Comparison of ENCODE assay signal across 8 cellular contexts in the genomic region with DNA sequence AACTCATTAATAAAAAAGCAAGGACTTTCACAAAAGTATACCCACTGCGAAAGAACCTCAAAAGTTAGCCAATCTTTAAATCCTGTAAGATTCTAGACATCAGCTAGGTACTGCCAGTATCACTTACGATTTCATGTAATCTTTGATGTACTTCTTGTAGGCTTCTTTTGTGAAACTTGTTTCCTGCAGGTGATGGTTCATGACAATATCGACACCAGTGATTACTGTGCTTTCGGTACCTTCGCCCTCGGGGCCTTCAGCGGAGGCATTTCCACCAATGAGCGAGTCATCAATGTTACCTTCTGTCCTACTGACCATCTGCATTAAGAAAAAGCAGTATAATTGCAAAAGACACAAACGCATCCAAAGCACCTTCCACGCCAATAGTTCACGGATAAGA. TPM values are rescaled to one million over a fixed set of nuclear protein-coding genes. Genes with fewer than 3 reads are reported as not detected.
DNase-seq lines count a peak whose midpoint lies in the region; ATAC-seq and TF ChIP-seq lines count a peak whose summit lies in the region.

No MANE protein-coding gene starts in this region.

- TF ChIP-seq CTCF in lower leg skin (IDR thresholded peaks at IDR 0.05), result no peak
- no peak for TF ChIP-seq CTCF in suprapubic skin (IDR thresholded peaks at IDR 0.05)

- peaks cover 59% of the 10 kb centered on the region for H3K36me3 ChIP-seq in MG63
- H3K36me3 ChIP-seq in adipocyte (ENCODE audit: control insufficient read depth, insufficient read depth, low read length, severe bottlenecking), result peaks cover 55% of the 10 kb centered on the region
- H3K36me3 ChIP-seq in suprapubic skin, result peaks cover 54% of the 10 kb centered on the region

- TF ChIP-seq EP300 in suprapubic skin (IDR thresholded peaks at IDR 0.05), result no peak

- ATAC-seq in HG03521 (IDR thresholded peaks at IDR 0.05; ENCODE audit: unreplicated experiment) (no peak), HG03139 (IDR thresholded peaks at IDR 0.05; ENCODE audit: unreplicated experiment) (no peak)

- DNase-seq in MG63 (no peak), adipocyte (ENCODE audit: low read depth) (no peak), lower leg skin (ENCODE audit: low spot score in 2 of 2) (no peak), suprapubic skin (ENCODE audit: low spot score in 2 of 2) (no peak), HK-2 (ENCODE audit: unreplicated experiment) (no peak), T1000 (lab: John Stamatoyannopoulos, UW) (no peak)

- H3K27me3 ChIP-seq in MG63, result no peaks in the 10 kb centered on the region
- no peaks in the 10 kb centered on the region for H3K27me3 ChIP-seq in adipocyte (replicated peaks; ENCODE audit: control insufficient read depth, insufficient read depth, low read length)
- no peaks in the 10 kb centered on the region for H3K27me3 ChIP-seq in suprapubic skin

- H3K4me1 ChIP-seq in adipocyte (ENCODE audit: control insufficient read depth, insufficient read depth, low read length) (peaks cover 58% of the 10 kb centered on the region), suprapubic skin (peaks cover 61% of the 10 kb centered on the region)

- TF ChIP-seq POLR2A in lower leg skin (IDR thresholded peaks at IDR 0.05) (no peak), suprapubic skin (IDR thresholded peaks at IDR 0.05) (no peak)

- intact Hi-C loops in lower leg skin (cut with DNase I; ENCODE audit: low total_unique reads), result no loop called here

- H3K4me3 ChIP-seq in MG63 (peak overlapping the region; percentile 76), adipocyte (ENCODE audit: low read length) (peak overlapping the region; percentile 93), lower leg skin (ENCODE audit: low read depth, poor library complexity, severe bottlenecking) (peak overlapping the region; percentile 95), suprapubic skin (peak overlapping the region; percentile 77)

- H3K9ac ChIP-seq in adipocyte (ENCODE audit: low read length), result peak overlapping the region; percentile 97

- H3K27ac ChIP-seq in suprapubic skin, result peak overlapping the region; percentile 99

- WGBS in lower leg skin, 2 donors, result 5 to 8% methylated on average over 11 of the region's 11 CpGs
- WGBS in suprapubic skin, result 7% methylated on average over 11 of the region's 11 CpGs

- H3K9me3 ChIP-seq in MG63 (no peaks in the 10 kb centered on the region), adipocyte (ENCODE audit: control insufficient read depth, low read length) (no peaks in the 10 kb centered on the region), suprapubic skin (no peaks in the 10 kb centered on the region)

RNA-seq across cellular contexts. Expression of gene TPT1, which starts 1.1 kb away (rescaled TPM):
- 1,247 and 1,897 TPM in 2 replicates for total RNA-seq in MG63 (2014; rRNA removed; shearing (Covaris generic); ENCODE audit: low replicate concordance)
- total RNA-seq in lower leg skin (1,000 to 10,000 TPM; 2,307 to 2,977 (median 2,645) TPM), suprapubic skin (1,000 to 10,000 TPM; 1,947 to 2,729 (median 2,521) TPM)
